In the genomic region with DNA sequence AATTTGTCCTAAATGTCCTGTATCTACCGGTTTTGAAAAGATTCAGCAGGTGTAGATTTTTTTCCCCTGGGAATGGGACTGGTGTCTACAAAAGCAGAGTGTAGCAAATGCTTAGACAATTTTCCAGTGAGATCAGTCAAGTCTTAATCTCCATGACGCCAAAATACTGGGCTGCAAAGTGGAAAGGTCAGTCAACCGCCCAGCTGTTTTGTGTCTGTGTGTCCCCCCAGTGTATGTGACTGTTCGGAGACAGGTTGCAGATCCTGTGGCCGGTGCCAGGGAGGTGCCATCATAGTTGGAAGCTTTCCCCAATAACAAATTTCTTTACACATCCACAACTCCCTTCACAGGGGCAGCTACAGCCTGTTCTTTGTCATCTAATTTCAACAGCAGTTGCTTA, we compare ENCODE assay signal across 1 cellular context.
TF ChIP-seq lines count a peak whose summit lies in the region.

No MANE protein-coding gene starts in this region.

TF ChIP-seq in WTC11, 78 proteins besides CTCF, POLR2A, EP300 and RAD21 (continued from another document):
- TF ChIP-seq, protein P1, sequence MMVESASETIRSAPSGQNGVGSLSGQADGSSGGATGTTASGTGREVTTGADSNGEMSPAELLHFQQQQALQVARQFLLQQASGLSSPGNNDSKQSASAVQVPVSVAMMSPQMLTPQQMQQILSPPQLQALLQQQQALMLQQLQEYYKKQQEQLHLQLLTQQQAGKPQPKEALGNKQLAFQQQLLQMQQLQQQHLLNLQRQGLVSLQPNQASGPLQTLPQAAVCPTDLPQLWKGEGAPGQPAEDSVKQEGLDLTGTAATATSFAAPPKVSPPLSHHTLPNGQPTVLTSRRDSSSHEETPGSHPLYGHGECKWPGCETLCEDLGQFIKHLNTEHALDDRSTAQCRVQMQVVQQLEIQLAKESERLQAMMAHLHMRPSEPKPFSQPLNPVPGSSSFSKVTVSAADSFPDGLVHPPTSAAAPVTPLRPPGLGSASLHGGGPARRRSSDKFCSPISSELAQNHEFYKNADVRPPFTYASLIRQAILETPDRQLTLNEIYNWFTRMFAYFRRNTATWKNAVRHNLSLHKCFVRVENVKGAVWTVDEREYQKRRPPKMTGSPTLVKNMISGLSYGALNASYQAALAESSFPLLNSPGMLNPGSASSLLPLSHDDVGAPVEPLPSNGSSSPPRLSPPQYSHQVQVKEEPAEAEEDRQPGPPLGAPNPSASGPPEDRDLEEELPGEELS (CRISPR knock-in tag; IDR thresholded peaks at IDR 0.05), result no peak
- TF ChIP-seq KAT7 (CRISPR knock-in tag; IDR thresholded peaks at IDR 0.05; ENCODE audit: borderline replicate concordance), result no peak
- no peak for TF ChIP-seq NFYB (CRISPR knock-in tag; conservative IDR thresholded peaks at IDR 0.05; ENCODE audit: low read depth)
- TF ChIP-seq, protein P2, sequence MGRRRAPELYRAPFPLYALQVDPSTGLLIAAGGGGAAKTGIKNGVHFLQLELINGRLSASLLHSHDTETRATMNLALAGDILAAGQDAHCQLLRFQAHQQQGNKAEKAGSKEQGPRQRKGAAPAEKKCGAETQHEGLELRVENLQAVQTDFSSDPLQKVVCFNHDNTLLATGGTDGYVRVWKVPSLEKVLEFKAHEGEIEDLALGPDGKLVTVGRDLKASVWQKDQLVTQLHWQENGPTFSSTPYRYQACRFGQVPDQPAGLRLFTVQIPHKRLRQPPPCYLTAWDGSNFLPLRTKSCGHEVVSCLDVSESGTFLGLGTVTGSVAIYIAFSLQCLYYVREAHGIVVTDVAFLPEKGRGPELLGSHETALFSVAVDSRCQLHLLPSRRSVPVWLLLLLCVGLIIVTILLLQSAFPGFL (CRISPR knock-in tag; IDR thresholded peaks at IDR 0.05; ENCODE audit: borderline replicate concordance), result no peak
- TF ChIP-seq MYBL2 (CRISPR knock-in tag; IDR thresholded peaks at IDR 0.05), result no peak
- TF ChIP-seq, protein P3, sequence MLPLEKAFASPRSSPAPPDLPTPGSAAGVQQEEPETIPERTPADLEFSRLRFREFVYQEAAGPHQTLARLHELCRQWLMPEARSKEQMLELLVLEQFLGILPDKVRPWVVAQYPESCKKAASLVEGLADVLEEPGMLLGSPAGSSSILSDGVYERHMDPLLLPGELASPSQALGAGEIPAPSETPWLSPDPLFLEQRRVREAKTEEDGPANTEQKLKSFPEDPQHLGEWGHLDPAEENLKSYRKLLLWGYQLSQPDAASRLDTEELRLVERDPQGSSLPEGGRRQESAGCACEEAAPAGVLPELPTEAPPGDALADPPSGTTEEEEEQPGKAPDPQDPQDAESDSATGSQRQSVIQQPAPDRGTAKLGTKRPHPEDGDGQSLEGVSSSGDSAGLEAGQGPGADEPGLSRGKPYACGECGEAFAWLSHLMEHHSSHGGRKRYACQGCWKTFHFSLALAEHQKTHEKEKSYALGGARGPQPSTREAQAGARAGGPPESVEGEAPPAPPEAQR (CRISPR knock-in tag; IDR thresholded peaks at IDR 0.05), result no peak
- TF ChIP-seq RELA (CRISPR knock-in tag; IDR thresholded peaks at IDR 0.05; ENCODE audit: borderline replicate concordance), result no peak
- TF ChIP-seq, protein P4, sequence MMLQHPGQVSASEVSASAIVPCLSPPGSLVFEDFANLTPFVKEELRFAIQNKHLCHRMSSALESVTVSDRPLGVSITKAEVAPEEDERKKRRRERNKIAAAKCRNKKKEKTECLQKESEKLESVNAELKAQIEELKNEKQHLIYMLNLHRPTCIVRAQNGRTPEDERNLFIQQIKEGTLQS (CRISPR knock-in tag; conservative IDR thresholded peaks at IDR 0.05), result no peak
- TF ChIP-seq, protein P5, sequence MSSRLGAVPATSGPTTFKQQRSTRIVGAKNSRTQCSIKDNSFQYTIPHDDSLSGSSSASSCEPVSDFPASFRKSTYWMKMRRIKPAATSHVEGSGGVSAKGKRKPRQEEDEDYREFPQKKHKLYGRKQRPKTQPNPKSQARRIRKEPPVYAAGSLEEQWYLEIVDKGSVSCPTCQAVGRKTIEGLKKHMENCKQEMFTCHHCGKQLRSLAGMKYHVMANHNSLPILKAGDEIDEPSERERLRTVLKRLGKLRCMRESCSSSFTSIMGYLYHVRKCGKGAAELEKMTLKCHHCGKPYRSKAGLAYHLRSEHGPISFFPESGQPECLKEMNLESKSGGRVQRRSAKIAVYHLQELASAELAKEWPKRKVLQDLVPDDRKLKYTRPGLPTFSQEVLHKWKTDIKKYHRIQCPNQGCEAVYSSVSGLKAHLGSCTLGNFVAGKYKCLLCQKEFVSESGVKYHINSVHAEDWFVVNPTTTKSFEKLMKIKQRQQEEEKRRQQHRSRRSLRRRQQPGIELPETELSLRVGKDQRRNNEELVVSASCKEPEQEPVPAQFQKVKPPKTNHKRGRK (CRISPR knock-in tag; IDR thresholded peaks at IDR 0.05; ENCODE audit: borderline replicate concordance), result no peak
- TF ChIP-seq, protein P6, sequence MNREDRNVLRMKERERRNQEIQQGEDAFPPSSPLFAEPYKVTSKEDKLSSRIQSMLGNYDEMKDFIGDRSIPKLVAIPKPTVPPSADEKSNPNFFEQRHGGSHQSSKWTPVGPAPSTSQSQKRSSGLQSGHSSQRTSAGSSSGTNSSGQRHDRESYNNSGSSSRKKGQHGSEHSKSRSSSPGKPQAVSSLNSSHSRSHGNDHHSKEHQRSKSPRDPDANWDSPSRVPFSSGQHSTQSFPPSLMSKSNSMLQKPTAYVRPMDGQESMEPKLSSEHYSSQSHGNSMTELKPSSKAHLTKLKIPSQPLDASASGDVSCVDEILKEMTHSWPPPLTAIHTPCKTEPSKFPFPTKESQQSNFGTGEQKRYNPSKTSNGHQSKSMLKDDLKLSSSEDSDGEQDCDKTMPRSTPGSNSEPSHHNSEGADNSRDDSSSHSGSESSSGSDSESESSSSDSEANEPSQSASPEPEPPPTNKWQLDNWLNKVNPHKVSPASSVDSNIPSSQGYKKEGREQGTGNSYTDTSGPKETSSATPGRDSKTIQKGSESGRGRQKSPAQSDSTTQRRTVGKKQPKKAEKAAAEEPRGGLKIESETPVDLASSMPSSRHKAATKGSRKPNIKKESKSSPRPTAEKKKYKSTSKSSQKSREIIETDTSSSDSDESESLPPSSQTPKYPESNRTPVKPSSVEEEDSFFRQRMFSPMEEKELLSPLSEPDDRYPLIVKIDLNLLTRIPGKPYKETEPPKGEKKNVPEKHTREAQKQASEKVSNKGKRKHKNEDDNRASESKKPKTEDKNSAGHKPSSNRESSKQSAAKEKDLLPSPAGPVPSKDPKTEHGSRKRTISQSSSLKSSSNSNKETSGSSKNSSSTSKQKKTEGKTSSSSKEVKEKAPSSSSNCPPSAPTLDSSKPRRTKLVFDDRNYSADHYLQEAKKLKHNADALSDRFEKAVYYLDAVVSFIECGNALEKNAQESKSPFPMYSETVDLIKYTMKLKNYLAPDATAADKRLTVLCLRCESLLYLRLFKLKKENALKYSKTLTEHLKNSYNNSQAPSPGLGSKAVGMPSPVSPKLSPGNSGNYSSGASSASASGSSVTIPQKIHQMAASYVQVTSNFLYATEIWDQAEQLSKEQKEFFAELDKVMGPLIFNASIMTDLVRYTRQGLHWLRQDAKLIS (CRISPR knock-in tag; IDR thresholded peaks at IDR 0.05; ENCODE audit: borderline replicate concordance), result no peak
- TF ChIP-seq, protein P7, sequence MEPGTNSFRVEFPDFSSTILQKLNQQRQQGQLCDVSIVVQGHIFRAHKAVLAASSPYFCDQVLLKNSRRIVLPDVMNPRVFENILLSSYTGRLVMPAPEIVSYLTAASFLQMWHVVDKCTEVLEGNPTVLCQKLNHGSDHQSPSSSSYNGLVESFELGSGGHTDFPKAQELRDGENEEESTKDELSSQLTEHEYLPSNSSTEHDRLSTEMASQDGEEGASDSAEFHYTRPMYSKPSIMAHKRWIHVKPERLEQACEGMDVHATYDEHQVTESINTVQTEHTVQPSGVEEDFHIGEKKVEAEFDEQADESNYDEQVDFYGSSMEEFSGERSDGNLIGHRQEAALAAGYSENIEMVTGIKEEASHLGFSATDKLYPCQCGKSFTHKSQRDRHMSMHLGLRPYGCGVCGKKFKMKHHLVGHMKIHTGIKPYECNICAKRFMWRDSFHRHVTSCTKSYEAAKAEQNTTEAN (CRISPR knock-in tag; IDR thresholded peaks at IDR 0.05), result no peak
